In the genomic region with DNA sequence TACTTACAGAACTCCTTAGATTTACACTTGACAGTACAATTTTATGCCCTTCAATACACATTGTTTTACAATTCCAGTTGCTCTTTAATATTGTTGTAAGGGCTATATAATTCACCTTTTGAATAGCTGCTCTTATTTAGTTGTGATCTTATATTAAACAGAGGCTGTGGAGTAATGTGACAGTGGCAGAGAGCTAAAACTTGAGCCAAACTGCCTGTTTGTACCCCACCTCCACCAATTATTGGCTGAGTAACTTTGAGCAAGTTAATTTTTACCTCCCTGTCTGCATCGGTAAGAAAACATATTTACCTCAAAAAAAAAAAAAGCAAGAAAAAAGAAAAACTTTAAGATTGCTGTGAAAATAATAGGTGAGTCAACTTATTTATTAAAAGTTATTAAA, we compare ENCODE assay signal across 10 cellular contexts. TPM values are rescaled to one million over a fixed set of nuclear protein-coding genes. Genes with fewer than 3 reads are reported as not detected.
DNase-seq lines count a peak whose midpoint lies in the region; ATAC-seq, FAIRE-seq and TF ChIP-seq lines count a peak whose summit lies in the region.
"Had no signal": no experiment of that assay in that cellular context is flagged by ENCODE, and none has a peak within 500 bp of the region (broad histone marks: within the 10 kb centered on the region; RNA-seq: fewer than 3 reads in every experiment).

No MANE protein-coding gene starts in this region.

- H3K4me1 ChIP-seq in iPS-18a (ENCODE audit: control insufficient read depth, low read depth, low read length): peaks cover 22% of the 10 kb centered on the region

- H3K27me3 ChIP-seq in iPS-18a (ENCODE audit: control insufficient read depth, insufficient read depth, low read length): no peaks in the 10 kb centered on the region

- peak overlapping the region; percentile 85 for H3K9ac ChIP-seq in iPS-18a (ENCODE audit: low read length)

- no peak for TF ChIP-seq CTCF in D721Med (IDR thresholded peaks at IDR 0.05; ENCODE audit: insufficient read depth, missing control alignments)

- intact Hi-C loops in activated CD4-positive, alpha-beta T cell treated with anti-CD3 and anti-CD28 coated beads, Interleukin-2, amount 10 ng/mL, durations not matched to agents 24 days and 14 days (cut with micrococcal nuclease): loop anchor here (5.0 to 10.0 kb wide), 2 partner anchors 389 to 897 kb away; a partner anchor contains a TSS
- intact Hi-C loops in activated T-helper 1 cell treated with anti-CD3 and anti-CD28 coated beads, Interleukin-12 subunit alpha, Interleukin-12 subunit beta, Interleukin-2, Interleukin-4 antibody, amounts not matched to agents 30 ng/mL and 10 ng/mL and 1 ng/mL, durations not matched to agents 14 hours and 24 hours and 36 hours (cut with micrococcal nuclease): no loop called here

- H3K36me3 ChIP-seq in iPS-18a (ENCODE audit: control insufficient read depth, low read depth, low read length): peaks cover 13% of the 10 kb centered on the region

- DNase-seq in activated CD4-positive, alpha-beta T cell treated with anti-CD3 and anti-CD28 coated beads, Interleukin-2, amount 10 ng/mL, durations not matched to agents 24 days and 14 days: no peak
- no peak for DNase-seq in activated CD4-positive, alpha-beta T cell treated with anti-CD3 and anti-CD28 coated beads, Interleukin-2, amount 50 U/mL, for 4 hours
- DNase-seq in activated T-helper 1 cell treated with anti-CD3 and anti-CD28 coated beads, Interleukin-12 subunit alpha, Interleukin-12 subunit beta, Interleukin-2, Interleukin-4 antibody, amounts not matched to agents 30 ng/mL and 10 ng/mL and 1 ng/mL, durations not matched to agents 14 hours and 24 hours and 36 hours (ENCODE audit: low spot score): no peak
- no peak for DNase-seq in stimulated activated effector memory CD8-positive, alpha-beta T cell treated with anti-CD3 and anti-CD28 coated beads, Interleukin-12 subunit alpha, Interleukin-12 subunit beta, amount 100 ng/mL, for 72 hours (ENCODE audit: low spot score in 2 of 2)
- no peak for DNase-seq in kidney tubule cell (ENCODE audit: low spot score)
- DNase-seq in OCI-M2 (lab: John Stamatoyannopoulos, UW; ENCODE audit: unreplicated experiment): no peak
- DNase-seq in D721Med (ENCODE audit: insufficient read length, low spot score): no peak
- DNase-seq: activated CD8-positive, alpha-beta memory T cell treated with anti-CD3 and anti-CD28 coated beads, Interleukin-2, amount 50 U/mL, for 48 hours; NCI-H345 had no signal

- no peak for FAIRE-seq in D721Med (lab: Jason Lieb, UNC)

- H3K36me3 Mint-ChIP-seq in activated CD4-positive, alpha-beta T cell treated with anti-CD3 and anti-CD28 coated beads, Interleukin-2, amount 10 ng/mL, durations not matched to agents 24 days and 14 days (ENCODE audit: low read depth): peaks cover 22% of the 10 kb centered on the region
- peaks cover 20% of the 10 kb centered on the region for H3K36me3 Mint-ChIP-seq in activated T-helper 1 cell treated with anti-CD3 and anti-CD28 coated beads, Interleukin-12 subunit alpha, Interleukin-12 subunit beta, Interleukin-2, Interleukin-4 antibody, amounts not matched to agents 30 ng/mL and 10 ng/mL and 1 ng/mL, durations not matched to agents 14 hours and 24 hours and 36 hours (ENCODE audit: low read depth)
- peaks cover 33% of the 10 kb centered on the region for H3K36me3 Mint-ChIP-seq in stimulated activated effector memory CD8-positive, alpha-beta T cell treated with anti-CD3 and anti-CD28 coated beads, Interleukin-12 subunit alpha, Interleukin-12 subunit beta, amount 100 ng/mL, for 72 hours

- H3K4me1 Mint-ChIP-seq in activated CD4-positive, alpha-beta T cell treated with anti-CD3 and anti-CD28 coated beads, Interleukin-2, amount 10 ng/mL, durations not matched to agents 24 days and 14 days: peaks cover 34% of the 10 kb centered on the region
- peaks cover 49% of the 10 kb centered on the region for H3K4me1 Mint-ChIP-seq in activated T-helper 1 cell treated with anti-CD3 and anti-CD28 coated beads, Interleukin-12 subunit alpha, Interleukin-12 subunit beta, Interleukin-2, Interleukin-4 antibody, amounts not matched to agents 30 ng/mL and 10 ng/mL and 1 ng/mL, durations not matched to agents 14 hours and 24 hours and 36 hours (ENCODE audit: low read depth)
- peaks cover 48% of the 10 kb centered on the region for H3K4me1 Mint-ChIP-seq in stimulated activated effector memory CD8-positive, alpha-beta T cell treated with anti-CD3 and anti-CD28 coated beads, Interleukin-12 subunit alpha, Interleukin-12 subunit beta, amount 100 ng/mL, for 72 hours

- H3K27ac Mint-ChIP-seq in activated CD4-positive, alpha-beta T cell treated with anti-CD3 and anti-CD28 coated beads, Interleukin-2, amount 10 ng/mL, durations not matched to agents 24 days and 14 days: no peak overlapping the region
- H3K27ac Mint-ChIP-seq in activated T-helper 1 cell treated with anti-CD3 and anti-CD28 coated beads, Interleukin-12 subunit alpha, Interleukin-12 subunit beta, Interleukin-2, Interleukin-4 antibody, amounts not matched to agents 30 ng/mL and 10 ng/mL and 1 ng/mL, durations not matched to agents 14 hours and 24 hours and 36 hours: no peak overlapping the region
- H3K27ac Mint-ChIP-seq in stimulated activated effector memory CD8-positive, alpha-beta T cell treated with anti-CD3 and anti-CD28 coated beads, Interleukin-12 subunit alpha, Interleukin-12 subunit beta, amount 100 ng/mL, for 72 hours: peak overlapping the region; percentile 30

- H3K27me3 Mint-ChIP-seq in activated CD4-positive, alpha-beta T cell treated with anti-CD3 and anti-CD28 coated beads, Interleukin-2, amount 10 ng/mL, durations not matched to agents 24 days and 14 days: peaks cover 3% of the 10 kb centered on the region
- H3K27me3 Mint-ChIP-seq in activated T-helper 1 cell treated with anti-CD3 and anti-CD28 coated beads, Interleukin-12 subunit alpha, Interleukin-12 subunit beta, Interleukin-2, Interleukin-4 antibody, amounts not matched to agents 30 ng/mL and 10 ng/mL and 1 ng/mL, durations not matched to agents 14 hours and 24 hours and 36 hours (ENCODE audit: insufficient read depth): peaks cover 2% of the 10 kb centered on the region

- peak overlapping the region; percentile 98 for H3K4me3 Mint-ChIP-seq in activated CD4-positive, alpha-beta T cell treated with anti-CD3 and anti-CD28 coated beads, Interleukin-2, amount 10 ng/mL, durations not matched to agents 24 days and 14 days
- peak overlapping the region; percentile 91 for H3K4me3 Mint-ChIP-seq in activated T-helper 1 cell treated with anti-CD3 and anti-CD28 coated beads, Interleukin-12 subunit alpha, Interleukin-12 subunit beta, Interleukin-2, Interleukin-4 antibody, amounts not matched to agents 30 ng/mL and 10 ng/mL and 1 ng/mL, durations not matched to agents 14 hours and 24 hours and 36 hours
- H3K4me3 Mint-ChIP-seq in stimulated activated effector memory CD8-positive, alpha-beta T cell treated with anti-CD3 and anti-CD28 coated beads, Interleukin-12 subunit alpha, Interleukin-12 subunit beta, amount 100 ng/mL, for 72 hours: peak overlapping the region; percentile 90

- no peak overlapping the region for H3K27ac ChIP-seq in iPS-18a (ENCODE audit: low read length)

- H3K9me3 Mint-ChIP-seq in activated CD4-positive, alpha-beta T cell treated with anti-CD3 and anti-CD28 coated beads, Interleukin-2, amount 10 ng/mL, durations not matched to agents 24 days and 14 days: peaks cover 6% of the 10 kb centered on the region
- H3K9me3 Mint-ChIP-seq in activated T-helper 1 cell treated with anti-CD3 and anti-CD28 coated beads, Interleukin-12 subunit alpha, Interleukin-12 subunit beta, Interleukin-2, Interleukin-4 antibody, amounts not matched to agents 30 ng/mL and 10 ng/mL and 1 ng/mL, durations not matched to agents 14 hours and 24 hours and 36 hours: no peaks in the 10 kb centered on the region
- H3K9me3 Mint-ChIP-seq in stimulated activated effector memory CD8-positive, alpha-beta T cell treated with anti-CD3 and anti-CD28 coated beads, Interleukin-12 subunit alpha, Interleukin-12 subunit beta, amount 100 ng/mL, for 72 hours: no peaks in the 10 kb centered on the region

- no peaks in the 10 kb centered on the region for H3K9me3 ChIP-seq in iPS-18a (ENCODE audit: control insufficient read depth, low read depth, low read length)

- ATAC-seq in stimulated activated effector memory CD8-positive, alpha-beta T cell treated with anti-CD3 and anti-CD28 coated beads, Interleukin-12 subunit alpha, Interleukin-12 subunit beta, amount 100 ng/mL, for 72 hours: no peak

- H3K4me3 ChIP-seq in iPS-18a (ENCODE audit: low read length): peak overlapping the region; percentile 90

RNA-seq across cellular contexts. Expression of a gene that starts 1.6 kb away (rescaled TPM):
- 72.1 and 72.4 TPM in 2 replicates for total RNA-seq in activated CD4-positive, alpha-beta T cell treated with anti-CD3 and anti-CD28 coated beads, Interleukin-2, amount 10 ng/mL, durations not matched to agents 24 days and 14 days
- 75.4 and 85.7 TPM in 2 replicates for total RNA-seq in activated T-helper 1 cell treated with anti-CD3 and anti-CD28 coated beads, Interleukin-12 subunit alpha, Interleukin-12 subunit beta, Interleukin-2, Interleukin-4 antibody, amounts not matched to agents 30 ng/mL and 10 ng/mL and 1 ng/mL, durations not matched to agents 14 hours and 24 hours and 36 hours

RNA-seq across cellular contexts. Expression of a gene that starts 56.9 kb away (rescaled TPM):
- not detected in 2 replicates for total RNA-seq in activated CD4-positive, alpha-beta T cell treated with anti-CD3 and anti-CD28 coated beads, Interleukin-2, amount 10 ng/mL, durations not matched to agents 24 days and 14 days
- total RNA-seq in activated T-helper 1 cell treated with anti-CD3 and anti-CD28 coated beads, Interleukin-12 subunit alpha, Interleukin-12 subunit beta, Interleukin-2, Interleukin-4 antibody, amounts not matched to agents 30 ng/mL and 10 ng/mL and 1 ng/mL, durations not matched to agents 14 hours and 24 hours and 36 hours: not detected in 2 replicates
